In genomic region chr4:63379750-63380522, GRCh38 we compare ENCODE assay signal across 26 cellular contexts.
"Had no signal": no experiment of that assay in that cellular context is flagged by ENCODE, and none has a peak within 500 bp of the region (broad histone marks: within the 10 kb centered on the region; RNA-seq: fewer than 3 reads in every experiment).

No MANE protein-coding gene starts in this region.

- H3K4me3 ChIP-seq: left lung, lung, neural progenitor cell, ovary, right atrium auricular region, right lobe of liver, smooth muscle cell, stomach, testis, thyroid gland, transverse colon, upper lobe of left lung had no signal

- H3K27me3 ChIP-seq: left lung, neural progenitor cell, ovary, right atrium auricular region, right lobe of liver, stomach, testis, thyroid gland, transverse colon, upper lobe of left lung had no signal

- H3K9ac ChIP-seq: neural progenitor cell had no signal

- FAIRE-seq: keratinocyte, urothelium cell line had no signal

- H3K4me1 ChIP-seq: left lung, neural progenitor cell, right atrium auricular region, right lobe of liver, stomach, testis, thyroid gland, transverse colon, upper lobe of left lung had no signal

- DNase-seq: hippocampal formation; left colon; mesendoderm; naive B cell; natural killer cell; nephron progenitor cell; right lobe of liver; stimulated activated CD4-positive, alpha-beta T cell treated with anti-CD3 and anti-CD28 coated beads, Interleukin-12 subunit alpha, Interleukin-12 subunit beta, amount 100 ng/mL, for 4 hours; stimulated activated CD4-positive, alpha-beta T cell treated with anti-CD3 and anti-CD28 coated beads, Interleukin-15, amount 100 ng/mL, for 24 hours; stimulated activated CD4-positive, alpha-beta T cell treated with anti-CD3 and anti-CD28 coated beads, Interleukin-2, amount 100 ng/mL, for 24 hours; stimulated activated CD4-positive, alpha-beta T cell treated with anti-CD3 and anti-CD28 coated beads, Interleukin-4, amount 100 ng/mL, for 1 hour; stimulated activated naive B cell treated with anti-CD40 and anti-IgM and Interleukin-4, amounts not matched to agents 10 μg/mL and 1 μg/mL and 100 μg/mL, for 72 hours; stimulated activated naive CD8-positive, alpha-beta T cell treated with anti-CD3 and anti-CD28 coated beads, Interleukin-15, Interleukin-2, amounts not matched to agents 100 U/mL and 50 U/mL, for 24 hours; stomach; testis; thyroid gland; transverse colon had no signal

- H3K9me3 ChIP-seq: ovary, right atrium auricular region, testis, thyroid gland had no signal

- H3K36me3 ChIP-seq: left lung, neural progenitor cell, ovary, right atrium auricular region, right lobe of liver, stomach, thyroid gland, transverse colon, upper lobe of left lung had no signal

- ATAC-seq: left colon; left lung; natural killer cell; right lobe of liver; stimulated activated naive B cell treated with anti-CD40 and anti-IgM and Interleukin-4, amounts not matched to agents 10 μg/mL and 1 μg/mL and 100 μg/mL, for 72 hours; stimulated activated naive CD8-positive, alpha-beta T cell treated with anti-CD3 and anti-CD28 coated beads, Interleukin-15, Interleukin-2, amounts not matched to agents 100 U/mL and 50 U/mL, for 24 hours had no signal

- H3K27ac ChIP-seq: left lung, neural progenitor cell, ovary, right atrium auricular region, right lobe of liver, stomach, testis, thyroid gland, transverse colon, upper lobe of left lung had no signal
